In the genomic region with DNA sequence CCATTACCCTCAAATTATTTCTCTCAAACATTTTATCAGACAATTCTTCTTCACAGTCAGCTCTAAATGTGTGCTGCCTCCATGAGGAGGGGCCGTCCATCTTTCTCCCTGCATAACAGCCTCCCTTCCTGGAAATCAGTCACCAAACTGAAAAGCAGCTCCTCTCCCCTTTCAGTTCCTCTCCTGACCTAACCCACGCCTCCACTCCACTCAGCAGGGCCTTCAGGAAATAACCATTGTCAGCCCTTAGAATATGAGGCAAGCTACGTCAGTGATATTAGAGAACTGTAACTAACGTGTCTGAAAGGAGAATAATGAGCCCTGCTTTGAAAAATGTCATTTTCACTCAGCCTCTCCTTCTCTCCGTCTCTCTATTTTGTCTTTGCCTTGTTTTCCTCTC, we compare ENCODE assay signal across 29 cellular contexts.
DNase-seq lines count a peak whose midpoint lies in the region; ATAC-seq, FAIRE-seq and TF ChIP-seq lines count a peak whose summit lies in the region.
"Had no signal": no experiment of that assay in that cellular context is flagged by ENCODE, and none has a peak within 500 bp of the region (broad histone marks: within the 10 kb centered on the region; RNA-seq: fewer than 3 reads in every experiment).

No MANE protein-coding gene starts in this region.

- H3K36me3 Mint-ChIP-seq in natural killer cell treated with Interleukin-12 subunit alpha and Interleukin-12 subunit beta and Interleukin-15 and Interleukin-18, amount 100 ng/mL, for 72 hours: no peaks in the 10 kb centered on the region

- peaks cover 2 to 8% of the 10 kb centered on the region in 2 donors for H3K27me3 Mint-ChIP-seq in natural killer cell treated with Interleukin-12 subunit alpha and Interleukin-12 subunit beta and Interleukin-15 and Interleukin-18, amount 100 ng/mL, for 72 hours
- H3K27me3 Mint-ChIP-seq: T-helper 17 cell had no signal

- H3K9me3 ChIP-seq in OCI-LY3 (ENCODE audit: insufficient read depth, low read length) (no peaks in the 10 kb centered on the region), neural cell (ENCODE audit: low read length) (no peaks in the 10 kb centered on the region)
- H3K9me3 ChIP-seq: BE2C, testis had no signal

- no peak for TF ChIP-seq POLR2A in GM12891 (IDR thresholded peaks at IDR 0.05; ENCODE audit: low read depth, low read length)

- H3K4me2 ChIP-seq in OCI-LY3 (ENCODE audit: low read length) (peak overlapping the region; percentile 12), neural cell (ENCODE audit: low read length) (no peak overlapping the region)
- H3K4me2 ChIP-seq: smooth muscle cell had no signal

- TF ChIP-seq CTCF in OCI-LY3 (IDR thresholded peaks at IDR 0.05; ENCODE audit: low read depth, low read length) (no peak), neural cell (IDR thresholded peaks at IDR 0.05; ENCODE audit: poor library complexity, severe bottlenecking) (no peak)

- no peaks in the 10 kb centered on the region for H3K9me2 ChIP-seq in neural cell (ENCODE audit: insufficient read depth, low read length)

- TF ChIP-seq EP300 in neural cell (conservative IDR thresholded peaks at IDR 0.05; ENCODE audit: poor library complexity, severe bottlenecking): no peak

- peaks cover 7% of the 10 kb centered on the region for H3K4me1 ChIP-seq in OCI-LY3 (ENCODE audit: low read length)
- H3K4me1 ChIP-seq: BE2C, testis had no signal

- no peak for FAIRE-seq in GM12891 (lab: Jason Lieb, UNC)
- FAIRE-seq: K562 had no signal

- H3K4me3 Mint-ChIP-seq in natural killer cell treated with Interleukin-12 subunit alpha and Interleukin-12 subunit beta and Interleukin-15 and Interleukin-18, amount 100 ng/mL, for 72 hours: no peak overlapping the region
- H3K4me3 Mint-ChIP-seq: T-helper 17 cell had no signal

- H3K27me3 ChIP-seq in OCI-LY3 (ENCODE audit: low read depth, low read length): peaks cover 8% of the 10 kb centered on the region; the same call in 1 of the 2 replicates
- H3K27me3 ChIP-seq in neural cell (ENCODE audit: insufficient read depth, low read depth, low read length): no peaks in the 10 kb centered on the region
- H3K27me3 ChIP-seq: BE2C, testis had no signal

- no peak for DNase-seq in GM12891 (ENCODE audit: insufficient read length, low spot score)
- DNase-seq in stimulated activated CD4-positive, alpha-beta T cell treated with anti-CD3 and anti-CD28 coated beads, Interleukin-4, amount 100 ng/mL, for 4 hours: no peak
- no peak for DNase-seq in stimulated activated CD4-positive, alpha-beta T cell treated with anti-CD3 and anti-CD28 coated beads, Interleukin-2, amount 100 ng/mL, for 48 hours
- no peak for DNase-seq in natural killer cell treated with Interleukin-12 subunit alpha and Interleukin-12 subunit beta and Interleukin-15 and Interleukin-18, amount 100 ng/mL, for 72 hours (ENCODE audit: low spot score)
- DNase-seq: ACHN; activated CD4-positive, alpha-beta T cell treated with anti-CD3 and anti-CD28 coated beads, Interleukin-2, amount 50 U/mL, for 48 hours; activated CD4-positive, CD25-positive, alpha-beta regulatory T cell treated with anti-CD3 and anti-CD28 coated beads, Interleukin-2, amount 50 U/mL, for 72 hours; activated T-cell treated with anti-CD3 and anti-CD28 coated beads, Interleukin-2, amount 50 U/mL, for 48 hours; BE2C; central memory CD4-positive, alpha-beta T cell; cortex of kidney; EL; GM23248; left colon; MM.1S; NCI-H1436 treated with DMSO at 0.1 percent for 48 hours; NCI-H2107; NCI-H510A; posterior cingulate gyrus; right cardiac atrium; stimulated activated naive CD8-positive, alpha-beta T cell treated with anti-CD3 and anti-CD28 coated beads, Interleukin-15, Interleukin-2, amounts not matched to agents 100 U/mL and 50 U/mL, for 24 hours; T-helper 17 cell; testis had no signal

- H3K9me3 Mint-ChIP-seq in natural killer cell treated with Interleukin-12 subunit alpha and Interleukin-12 subunit beta and Interleukin-15 and Interleukin-18, amount 100 ng/mL, for 72 hours: no peaks in the 10 kb centered on the region

- no peaks in the 10 kb centered on the region for H3F3A ChIP-seq in neural cell (ENCODE audit: insufficient read depth, low read length, poor library complexity, severe bottlenecking)

- no peak overlapping the region for H3K27ac ChIP-seq in OCI-LY3 (ENCODE audit: low read length)
- H3K27ac ChIP-seq in neural cell (ENCODE audit: low read length): peak overlapping the region; percentile 38
- H3K27ac ChIP-seq: GM23248, testis had no signal

- H3K9ac ChIP-seq in OCI-LY3 (ENCODE audit: low read length): no peak overlapping the region
- H3K9ac ChIP-seq in neural cell (ENCODE audit: low read length): peak overlapping the region; percentile 13
- H3K9ac ChIP-seq: GM23248 had no signal

- H2AFZ ChIP-seq in OCI-LY3 (ENCODE audit: low read depth, low read length): no peak overlapping the region
- peak overlapping the region; percentile 28 for H2AFZ ChIP-seq in neural cell (ENCODE audit: low read depth, low read length)
- H2AFZ ChIP-seq: GM23248 had no signal

- H4K20me1 ChIP-seq in OCI-LY3 (ENCODE audit: insufficient read depth, low read length) (no peaks in the 10 kb centered on the region), neural cell (ENCODE audit: insufficient read depth) (no peaks in the 10 kb centered on the region)

- no peak overlapping the region for H3K27ac Mint-ChIP-seq in natural killer cell treated with Interleukin-12 subunit alpha and Interleukin-12 subunit beta and Interleukin-15 and Interleukin-18, amount 100 ng/mL, for 72 hours
- H3K27ac Mint-ChIP-seq: T-helper 17 cell had no signal

- no peaks in the 10 kb centered on the region for H3K36me3 ChIP-seq in OCI-LY3 (replicated peaks; ENCODE audit: low read depth, low read length)
- no peaks in the 10 kb centered on the region for H3K36me3 ChIP-seq in neural cell (ENCODE audit: insufficient read depth, low read length)
- H3K36me3 ChIP-seq: BE2C had no signal

- peak; percentile 59 for ATAC-seq in HG02870 (IDR thresholded peaks at IDR 0.05; ENCODE audit: unreplicated experiment)
- no peak for ATAC-seq in natural killer cell treated with Interleukin-12 subunit alpha and Interleukin-12 subunit beta and Interleukin-15 and Interleukin-18, amount 100 ng/mL, for 72 hours
- ATAC-seq: K562; left colon; right cardiac atrium; Right ventricle myocardium inferior; stimulated activated naive CD8-positive, alpha-beta T cell treated with anti-CD3 and anti-CD28 coated beads, Interleukin-15, Interleukin-2, amounts not matched to agents 100 U/mL and 50 U/mL, for 24 hours; T-helper 17 cell had no signal

- H3K79me2 ChIP-seq in OCI-LY3 (ENCODE audit: low read length) (no peaks in the 10 kb centered on the region), neural cell (replicated peaks; ENCODE audit: insufficient read depth, low read length) (no peaks in the 10 kb centered on the region)

- TF ChIP-seq RAD21 in neural cell (conservative IDR thresholded peaks at IDR 0.05): no peak

- H3K4me1 Mint-ChIP-seq in natural killer cell treated with Interleukin-12 subunit alpha and Interleukin-12 subunit beta and Interleukin-15 and Interleukin-18, amount 100 ng/mL, for 72 hours (ENCODE audit: low read depth in 2 of 2): no peaks in the 10 kb centered on the region
- H3K4me1 Mint-ChIP-seq: T-helper 17 cell had no signal

- H3K4me3 ChIP-seq in OCI-LY3 (ENCODE audit: low read length): no peak overlapping the region
- no peak overlapping the region for H3K4me3 ChIP-seq in neural cell (ENCODE audit: low read length)
- H3K4me3 ChIP-seq: GM23248, K562, smooth muscle cell, testis had no signal

TF ChIP-seq in GM12891, 5 proteins besides CTCF, POLR2A, EP300 and RAD21:
- TF ChIP-seq POLR2AphosphoS5 (IDR thresholded peaks at IDR 0.05; ENCODE audit: low read depth, low read length) (no peak), SPI1 (IDR thresholded peaks at IDR 0.05; ENCODE audit: low read depth, low read length) (peak; percentile 59), PAX5 (IDR thresholded peaks at IDR 0.05; ENCODE audit: insufficient read depth, low read length, severe bottlenecking) (no peak), POU2F2 (IDR thresholded peaks at IDR 0.05; ENCODE audit: low read depth, low read length) (no peak), TAF1 (IDR thresholded peaks at IDR 0.05; ENCODE audit: low read depth, low read length) (no peak)

TF ChIP-seq in neural cell, 6 proteins besides CTCF, POLR2A, EP300 and RAD21:
- TF ChIP-seq TAF1 (IDR thresholded peaks at IDR 0.05; ENCODE audit: low read depth) (no peak), SMC3 (conservative IDR thresholded peaks at IDR 0.05; ENCODE audit: poor library complexity) (no peak), POLR2AphosphoS5 (IDR thresholded peaks at IDR 0.05) (no peak), EZH2 (IDR thresholded peaks at IDR 0.05; ENCODE audit: borderline replicate concordance, insufficient read depth, low read length, poor library complexity, severe bottlenecking) (no peak), MXI1 (conservative IDR thresholded peaks at IDR 0.05; ENCODE audit: poor library complexity, severe bottlenecking) (no peak)
- TF ChIP-seq, protein P1, sequence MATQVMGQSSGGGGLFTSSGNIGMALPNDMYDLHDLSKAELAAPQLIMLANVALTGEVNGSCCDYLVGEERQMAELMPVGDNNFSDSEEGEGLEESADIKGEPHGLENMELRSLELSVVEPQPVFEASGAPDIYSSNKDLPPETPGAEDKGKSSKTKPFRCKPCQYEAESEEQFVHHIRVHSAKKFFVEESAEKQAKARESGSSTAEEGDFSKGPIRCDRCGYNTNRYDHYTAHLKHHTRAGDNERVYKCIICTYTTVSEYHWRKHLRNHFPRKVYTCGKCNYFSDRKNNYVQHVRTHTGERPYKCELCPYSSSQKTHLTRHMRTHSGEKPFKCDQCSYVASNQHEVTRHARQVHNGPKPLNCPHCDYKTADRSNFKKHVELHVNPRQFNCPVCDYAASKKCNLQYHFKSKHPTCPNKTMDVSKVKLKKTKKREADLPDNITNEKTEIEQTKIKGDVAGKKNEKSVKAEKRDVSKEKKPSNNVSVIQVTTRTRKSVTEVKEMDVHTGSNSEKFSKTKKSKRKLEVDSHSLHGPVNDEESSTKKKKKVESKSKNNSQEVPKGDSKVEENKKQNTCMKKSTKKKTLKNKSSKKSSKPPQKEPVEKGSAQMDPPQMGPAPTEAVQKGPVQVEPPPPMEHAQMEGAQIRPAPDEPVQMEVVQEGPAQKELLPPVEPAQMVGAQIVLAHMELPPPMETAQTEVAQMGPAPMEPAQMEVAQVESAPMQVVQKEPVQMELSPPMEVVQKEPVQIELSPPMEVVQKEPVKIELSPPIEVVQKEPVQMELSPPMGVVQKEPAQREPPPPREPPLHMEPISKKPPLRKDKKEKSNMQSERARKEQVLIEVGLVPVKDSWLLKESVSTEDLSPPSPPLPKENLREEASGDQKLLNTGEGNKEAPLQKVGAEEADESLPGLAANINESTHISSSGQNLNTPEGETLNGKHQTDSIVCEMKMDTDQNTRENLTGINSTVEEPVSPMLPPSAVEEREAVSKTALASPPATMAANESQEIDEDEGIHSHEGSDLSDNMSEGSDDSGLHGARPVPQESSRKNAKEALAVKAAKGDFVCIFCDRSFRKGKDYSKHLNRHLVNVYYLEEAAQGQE (IDR thresholded peaks at IDR 0.05; ENCODE audit: borderline replicate concordance): no peak
